ENCODE assay signal across 8 cellular contexts in the genomic region with DNA sequence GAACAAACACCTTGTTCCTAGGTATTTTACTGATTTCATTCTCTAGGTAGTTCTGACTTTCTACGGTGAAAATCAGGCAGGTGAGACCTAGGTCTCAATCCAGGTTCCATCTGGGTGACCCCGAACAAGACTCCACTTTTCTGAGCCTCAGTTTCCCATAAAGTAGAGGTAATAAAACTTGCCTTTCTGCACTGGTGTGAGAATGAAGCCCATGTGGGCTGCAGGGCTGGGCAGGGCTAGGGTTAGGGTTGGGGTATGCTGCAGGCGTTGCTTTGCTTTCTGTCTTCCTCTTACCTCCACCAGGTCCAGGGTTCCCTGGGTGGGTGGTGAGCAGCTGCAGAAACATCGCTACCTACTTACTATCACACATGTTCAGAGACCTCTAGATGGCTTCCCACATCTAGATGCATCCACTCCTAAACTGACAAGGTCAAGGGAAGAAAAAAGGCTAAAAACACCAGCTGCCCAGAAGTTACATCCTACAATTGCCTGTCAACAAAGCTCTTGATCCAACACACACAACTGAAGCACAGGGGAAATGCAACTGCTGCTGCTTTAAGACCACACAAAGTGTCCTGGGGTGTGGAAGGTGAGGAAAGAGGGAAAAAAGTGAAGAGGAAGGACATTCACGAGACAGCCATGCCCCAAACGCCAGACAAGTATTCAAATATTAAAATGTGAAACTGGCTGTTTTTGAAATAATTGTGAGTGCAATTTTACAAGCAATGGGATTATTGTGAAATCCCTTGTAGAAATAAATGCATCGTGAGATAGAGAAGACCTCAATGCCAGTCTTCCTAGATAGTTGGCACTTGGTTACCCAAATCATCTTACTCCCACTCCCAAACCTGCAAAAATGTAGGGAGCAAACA. TPM values are rescaled to one million over a fixed set of nuclear protein-coding genes. Genes with fewer than 3 reads are reported as not detected.
DNase-seq lines count a peak whose midpoint lies in the region; ATAC-seq and TF ChIP-seq lines count a peak whose summit lies in the region.

No MANE protein-coding gene starts in this region.

- H3K4me1 Mint-ChIP-seq in CD4-positive, alpha-beta memory T cell: peaks cover 75 to 100% (median 89%) of the 10 kb centered on the region in 4 donors
- peaks cover 73 to 80% of the 10 kb centered on the region in 2 donors for H3K4me1 Mint-ChIP-seq in effector memory CD8-positive, alpha-beta T cell (ENCODE audit: low read depth in 2 of 2)

- H3K27ac Mint-ChIP-seq in CD4-positive, alpha-beta memory T cell: peak overlapping the region; percentile 86 to 99 (median 97)
- peak overlapping the region; percentile 94 to 98 for H3K27ac Mint-ChIP-seq in effector memory CD8-positive, alpha-beta T cell

- H3K79me2 ChIP-seq in OCI-LY1 (ENCODE audit: insufficient read depth, low read length): no peaks in the 10 kb centered on the region

- H4K20me1 ChIP-seq in OCI-LY1 (ENCODE audit: insufficient read depth, low read length): no peaks in the 10 kb centered on the region

- TF ChIP-seq CTCF in OCI-LY1 (IDR thresholded peaks at IDR 0.05; ENCODE audit: low read length): no peak
- no peak for TF ChIP-seq CTCF in psoas muscle (IDR thresholded peaks at IDR 0.05)

- CTCF ChIA-PET in CD4-positive, alpha-beta memory T cell (lab: Charles Lee; ENCODE audit: partially characterized antibody): interaction anchor here (0.9 to 4.0 kb wide), 8 partner anchors 12 to 109 kb away, joined by 3 to 32 read pairs (median 5); no protein-coding TSS in a partner anchor

- POLR2A ChIA-PET in CD4-positive, alpha-beta memory T cell (lab: Charles Lee; ENCODE audit: partially characterized antibody): interaction anchor here (1.1 to 7.7 kb wide), 9 partner anchors 12 to 54 kb away, joined by 3 to 126 read pairs (median 14); a partner anchor contains a TSS

- no peaks in the 10 kb centered on the region; the same call in 1 of the 2 replicates for H3F3A ChIP-seq in OCI-LY1 (ENCODE audit: insufficient read depth, low read length)

- peaks cover 4% of the 10 kb centered on the region for H3K36me3 ChIP-seq in CD4-positive, alpha-beta memory T cell (ENCODE audit: insufficient read depth, low read length)
- H3K36me3 ChIP-seq in OCI-LY1 (ENCODE audit: insufficient read depth, low read length) (peaks cover 51% of the 10 kb centered on the region), psoas muscle (ENCODE audit: insufficient read depth in 1 of 2, low read depth in 1 of 2) (peaks cover 0 to 7% of the 10 kb centered on the region in 2 donors)

- no peaks in the 10 kb centered on the region for H3K27me3 Mint-ChIP-seq in CD4-positive, alpha-beta memory T cell
- no peaks in the 10 kb centered on the region for H3K27me3 Mint-ChIP-seq in effector memory CD8-positive, alpha-beta T cell

- H3K4me3 ChIP-seq in CD4-positive, alpha-beta memory T cell (ENCODE audit: low read length in 2 of 2): no peak overlapping the region
- H3K4me3 ChIP-seq in OCI-LY1 (ENCODE audit: low read depth, low read length, poor library complexity, severe bottlenecking) (no peak overlapping the region), psoas muscle (no peak overlapping the region)

- 68 to 83% (median 78%) methylated on average over 7 of the region's 7 CpGs for WGBS in psoas muscle, 3 donors

- no peak overlapping the region; the same call in 1 of the 2 replicates for H3K9ac ChIP-seq in OCI-LY1 (ENCODE audit: low read length)

- H2AFZ ChIP-seq in OCI-LY1 (ENCODE audit: low read length): no peak overlapping the region

- DNase-seq in CD4-positive, alpha-beta memory T cell: no peak
- DNase-seq in effector memory CD8-positive, alpha-beta T cell: no peak
- peak in 1 of 2 donors; percentile 26 for DNase-seq in psoas muscle
- no peak for DNase-seq in NCI-H1417 (lab: John Stamatoyannopoulos, UW)
- DNase-seq in Ammon's horn (ENCODE audit: low spot score): no peak

- H3K9me3 ChIP-seq in CD4-positive, alpha-beta memory T cell (ENCODE audit: control insufficient read depth in 1 of 2, low read length in 2 of 2): no peaks in the 10 kb centered on the region
- H3K9me3 ChIP-seq in OCI-LY1 (ENCODE audit: low read length) (no peaks in the 10 kb centered on the region), psoas muscle (no peaks in the 10 kb centered on the region)

- peaks cover 0 to 3% (median 0%) of the 10 kb centered on the region in 8 donors for H3K9me3 Mint-ChIP-seq in CD4-positive, alpha-beta memory T cell
- H3K9me3 Mint-ChIP-seq in effector memory CD8-positive, alpha-beta T cell: no peaks in the 10 kb centered on the region

- no peaks in the 10 kb centered on the region for H3K27me3 ChIP-seq in CD4-positive, alpha-beta memory T cell (ENCODE audit: insufficient read depth, low read length)
- no peaks in the 10 kb centered on the region for H3K27me3 ChIP-seq in OCI-LY1 (ENCODE audit: insufficient read depth, low read length)
- H3K27me3 ChIP-seq in psoas muscle (ENCODE audit: insufficient read depth in 3 of 3, low read length in 2 of 3): no peaks in the 10 kb centered on the region

- intact Hi-C loops in CD4-positive, alpha-beta memory T cell (cut with micrococcal nuclease): loop anchor here (1.0 to 5.0 kb wide), 3 partner anchors 19 to 98 kb away; no protein-coding TSS in a partner anchor
- intact Hi-C loops in psoas muscle (cut with DNase I): no loop called here

- peaks cover 95% of the 10 kb centered on the region for H3K4me1 ChIP-seq in CD4-positive, alpha-beta memory T cell (ENCODE audit: insufficient read depth, low read length)
- H3K4me1 ChIP-seq in OCI-LY1 (ENCODE audit: insufficient read depth, low read length, severe bottlenecking) (peaks cover 56% of the 10 kb centered on the region), psoas muscle (peaks cover 63% of the 10 kb centered on the region)

- no peaks in the 10 kb centered on the region for H3K9me2 ChIP-seq in OCI-LY1 (ENCODE audit: low read depth, low read length)

- no peak for ATAC-seq in effector memory CD8-positive, alpha-beta T cell (replicated peaks)
- ATAC-seq in psoas muscle: no peak
- ATAC-seq in HG03108 (IDR thresholded peaks at IDR 0.05; ENCODE audit: unreplicated experiment): no peak
- no peak for ATAC-seq in HG03196 (IDR thresholded peaks at IDR 0.05; ENCODE audit: unreplicated experiment)

- H3K27ac ChIP-seq in CD4-positive, alpha-beta memory T cell (ENCODE audit: low read depth, low read length): peak overlapping the region; percentile 67
- H3K27ac ChIP-seq in OCI-LY1 (ENCODE audit: low read depth, low read length, poor library complexity, severe bottlenecking): peak overlapping the region; percentile 50
- H3K27ac ChIP-seq in psoas muscle: peak overlapping the region; percentile 83

- peak overlapping the region; percentile 39; the same call in 1 of the 2 replicates for H3K4me2 ChIP-seq in OCI-LY1 (ENCODE audit: low read length)

- H3K4me3 Mint-ChIP-seq in CD4-positive, alpha-beta memory T cell: peak overlapping the region in 4 of 8 donors; percentile 60 to 92 (median 86)
- H3K4me3 Mint-ChIP-seq in effector memory CD8-positive, alpha-beta T cell: peak overlapping the region; percentile 7 to 81

- H3K36me3 Mint-ChIP-seq in CD4-positive, alpha-beta memory T cell: peaks cover 14 to 59% of the 10 kb centered on the region in 2 donors
- H3K36me3 Mint-ChIP-seq in effector memory CD8-positive, alpha-beta T cell (ENCODE audit: insufficient read depth): peaks cover 76% of the 10 kb centered on the region

RNA-seq across cellular contexts. Expression of a gene that starts 23.5 kb away (rescaled TPM):
- 100 to 1,000 TPM; 179 to 187 TPM for total RNA-seq in CD4-positive, alpha-beta memory T cell
- polyA plus RNA-seq in CD4-positive, alpha-beta memory T cell: 100 to 1,000 TPM in 1 of 2 donors, 10 to 100 TPM in 1; 92.2 to 119 TPM
- 10 to 100 TPM; 51.6 to 88.2 (median 78.6) TPM for total RNA-seq in psoas muscle
- polyA plus RNA-seq in psoas muscle: 10 to 100 TPM; 16.4 to 43.9 (median 40.8) TPM
